Comparison of ENCODE assay signal across 8 cellular contexts in the genomic region with DNA sequence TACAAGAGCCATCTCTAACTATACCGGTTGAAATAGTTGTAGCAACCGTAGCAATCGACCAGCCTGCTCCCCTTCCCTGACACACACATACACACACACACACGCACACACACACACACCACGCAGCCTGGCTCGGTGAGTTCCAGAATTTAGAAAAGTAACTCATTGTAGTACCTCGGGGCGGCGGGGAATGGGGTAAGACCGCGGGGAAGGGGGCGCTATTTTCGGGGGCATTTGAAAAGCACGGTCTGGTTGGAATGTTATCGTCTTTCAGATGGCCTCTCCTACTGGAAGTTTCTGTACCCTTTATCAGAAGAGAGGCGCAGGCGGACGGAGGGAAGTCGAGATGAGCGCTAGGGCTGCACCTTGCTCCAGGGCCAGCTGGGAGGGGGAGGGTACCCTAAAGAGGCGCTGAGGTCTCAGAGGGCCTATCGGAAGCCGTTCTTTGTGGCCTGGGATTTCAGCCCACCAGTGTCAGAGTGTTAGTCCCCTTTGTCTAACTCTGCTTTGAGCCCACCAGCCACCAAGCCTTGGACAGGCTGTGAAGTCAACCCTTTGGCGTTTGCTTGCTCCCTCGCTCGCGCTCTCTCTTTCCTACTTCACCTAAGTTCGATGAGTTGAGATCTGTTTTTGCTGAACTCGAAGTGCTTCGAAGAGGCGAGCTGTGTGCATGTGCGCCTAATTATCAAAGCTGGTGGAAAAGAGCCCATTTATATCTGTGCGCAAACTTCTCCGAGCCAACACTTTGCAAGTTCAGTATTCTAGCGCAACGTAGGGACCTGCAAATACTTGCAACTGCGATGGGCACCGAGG. TPM values are rescaled to one million over a fixed set of nuclear protein-coding genes. Genes with fewer than 3 reads are reported as not detected.
DNase-seq lines count a peak whose midpoint lies in the region; TF ChIP-seq lines count a peak whose summit lies in the region.

No MANE protein-coding gene starts in this region.

- H3K4me1 ChIP-seq in DOHH2 (ENCODE audit: control insufficient read depth, low read length), result no peaks in the 10 kb centered on the region

- H3K27ac ChIP-seq in DOHH2 (ENCODE audit: low read depth, low read length) (no peak overlapping the region), dorsolateral prefrontal cortex (no peak overlapping the region)

- H3K9me2 ChIP-seq in DOHH2 (replicated peaks; ENCODE audit: control insufficient read depth, low read length), result no peaks in the 10 kb centered on the region

- peak; percentile 21 for TF ChIP-seq CTCF in DOHH2 (IDR thresholded peaks at IDR 0.05; ENCODE audit: low read depth, low read length, poor library complexity, severe bottlenecking)
- no peak for TF ChIP-seq CTCF in dorsolateral prefrontal cortex (IDR thresholded peaks at IDR 0.05 in 54 of 56, conservative IDR thresholded peaks at IDR 0.05 in 2 of 56; ENCODE audit: low read depth in 1 of 56, partially characterized antibody in 56 of 56)

- intact Hi-C loops in dorsolateral prefrontal cortex (cut with DNase I) (no loop called here), posterior vena cava (cut with DNase I) (no loop called here)

- peaks cover 65% of the 10 kb centered on the region for H3K27me3 ChIP-seq in DOHH2 (ENCODE audit: control insufficient read depth, low read length)
- peaks cover 14 to 99% (median 68%) of the 10 kb centered on the region in 45 donors for H3K27me3 ChIP-seq in dorsolateral prefrontal cortex
- H3K27me3 ChIP-seq in MG63, result peaks cover 86% of the 10 kb centered on the region

- DNase-seq in NCI-H146 treated with DMSO at 0.1 percent for 48 hours (lab: John Stamatoyannopoulos, UW; ENCODE audit: unreplicated experiment) (peak; percentile 44), dorsolateral prefrontal cortex (peak in 2 of 10 donors; percentile 15 to 18), posterior vena cava (ENCODE audit: low spot score) (peak; percentile 69), Kasumi-1 (lab: John Stamatoyannopoulos, UW) (no peak), pons (ENCODE audit: low spot score) (no peak), NCI-H1694 treated with DMSO at 0.1 percent for 48 hours (lab: John Stamatoyannopoulos, UW) (no peak), MG63 (no peak)

- H3K79me2 ChIP-seq in DOHH2 (ENCODE audit: control insufficient read depth, low read length), result no peaks in the 10 kb centered on the region

- H3K4me3 ChIP-seq in DOHH2 (ENCODE audit: low read length) (no peak overlapping the region), dorsolateral prefrontal cortex (peak overlapping the region in 50 of 59 donors; percentile 17 to 75 (median 46)), MG63 (no peak overlapping the region)

- H4K20me1 ChIP-seq in DOHH2 (ENCODE audit: control insufficient read depth, insufficient read depth, low read depth, low read length), result no peaks in the 10 kb centered on the region

- H3F3A ChIP-seq in DOHH2 (ENCODE audit: control insufficient read depth, insufficient read depth), result no peaks in the 10 kb centered on the region

- H3K9me3 ChIP-seq in DOHH2 (ENCODE audit: control insufficient read depth, insufficient read depth, low read length), result no peaks in the 10 kb centered on the region
- no peaks in the 10 kb centered on the region for H3K9me3 ChIP-seq in MG63

- H3K36me3 ChIP-seq in DOHH2 (ENCODE audit: control insufficient read depth, low read length) (no peaks in the 10 kb centered on the region), MG63 (no peaks in the 10 kb centered on the region)

- H3K4me2 ChIP-seq in DOHH2 (ENCODE audit: low read length), result no peak overlapping the region

RNA-seq across cellular contexts. Expression of gene COL2A1, which starts 0.8 kb away (rescaled TPM):
- 1 to 10 TPM in 13 of 120 experiments, under 1 TPM in 73, not detected in 34; 0.10 to 1.8 (median 0.35) TPM for total RNA-seq in dorsolateral prefrontal cortex
- not detected for total RNA-seq in posterior vena cava
- not detected in 2 replicates for total RNA-seq in MG63 (2014; rRNA removed; shearing (Covaris generic); ENCODE audit: low replicate concordance)

RNA-seq across cellular contexts. Expression of gene TMEM106C, which starts 40.0 kb away (rescaled TPM):
- total RNA-seq in dorsolateral prefrontal cortex, result 10 to 100 TPM; 21.4 to 75.3 (median 46.1) TPM
- 10 to 100 TPM; 29.5 to 36.1 TPM for total RNA-seq in posterior vena cava
- total RNA-seq in MG63 (2014; rRNA removed; shearing (Covaris generic); ENCODE audit: low replicate concordance), result 130 and 148 TPM in 2 replicates

Comparison
In these comparisons a context has a peak if more than half of its experiments do, and no peak if none do; other contexts are left out.
1. H3K4me3 ChIP-seq: peak in dorsolateral prefrontal cortex (50 of 59); none in DOHH2 (single experiment) and MG63 (single experiment).
2. DNase-seq: peak in NCI-H146 treated with DMSO at 0.1 percent for 48 hours (single experiment) and posterior vena cava (single experiment); none in Kasumi-1 (0 of 2), pons (single experiment), NCI-H1694 treated with DMSO at 0.1 percent for 48 hours (single experiment) and MG63 (single experiment).